In the genomic region with DNA sequence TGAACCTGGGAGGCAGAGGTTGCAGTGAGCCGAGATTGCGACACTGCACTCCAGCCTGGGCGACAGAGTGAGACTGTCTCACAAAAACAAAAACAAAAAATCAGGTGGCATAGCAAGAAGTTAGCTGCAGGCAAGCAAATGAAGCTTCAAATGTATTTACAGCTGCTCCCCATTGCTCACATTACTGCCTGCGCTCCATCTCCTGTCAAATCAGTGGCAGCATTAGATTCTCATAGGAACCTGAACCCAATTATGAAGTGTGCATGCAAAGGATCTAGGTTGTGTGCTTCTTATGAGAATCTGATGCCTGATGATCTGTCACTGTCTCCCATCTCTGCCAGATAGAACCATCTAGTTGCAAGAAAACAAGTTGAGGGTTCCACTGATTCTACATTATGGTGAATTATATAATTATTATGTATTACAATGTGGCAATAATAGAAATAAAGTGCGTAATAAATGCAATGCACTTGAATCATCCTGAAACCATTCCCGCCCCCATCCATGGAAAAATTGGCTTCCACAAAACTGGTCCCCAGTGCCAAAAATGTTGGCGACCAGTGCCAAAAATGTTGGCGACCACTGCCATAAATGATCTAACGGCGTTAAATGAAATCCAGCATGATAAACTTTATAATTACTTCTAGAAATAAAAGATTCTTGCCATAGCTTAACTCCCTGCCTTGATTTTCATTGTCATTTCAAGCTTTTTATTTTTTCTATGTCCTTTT, we compare ENCODE assay signal across 17 cellular contexts.
"Had no signal": no experiment of that assay in that cellular context is flagged by ENCODE, and none has a peak within 500 bp of the region (broad histone marks: within the 10 kb centered on the region; RNA-seq: fewer than 3 reads in every experiment).

No MANE protein-coding gene starts in this region.

- H2AFZ ChIP-seq: hepatocyte had no signal

- H3K36me3 ChIP-seq: brain microvascular endothelial cell, pancreas, tibial artery had no signal

- H3K4me1 Mint-ChIP-seq: activated B cell treated with CpG ODN at 0.5 μM for 24 hours; activated naive CD4-positive, alpha-beta T cell treated with anti-CD3 and anti-CD28 coated beads, Interleukin-2, amount 50 U/mL, for 24 hours; stimulated activated memory B cell treated with anti-CD40 and anti-IgM and Interleukin-4, amounts not matched to agents 10 μg/mL and 1 μg/mL and 100 μg/mL, for 72 hours had no signal

- H3K27ac ChIP-seq: brain microvascular endothelial cell, hepatocyte, pancreas had no signal

- H3K9me3 Mint-ChIP-seq: activated naive CD4-positive, alpha-beta T cell treated with anti-CD3 and anti-CD28 coated beads, Interleukin-2, amount 50 U/mL, for 24 hours; activated T-cell treated with anti-CD3 and anti-CD28 coated beads, Interleukin-2, amount 50 U/mL, for 4 hours; stimulated activated memory B cell treated with anti-CD40 and anti-IgM and Interleukin-4, amounts not matched to agents 10 μg/mL and 1 μg/mL and 100 μg/mL, for 72 hours had no signal

- H3K79me2 ChIP-seq: hepatocyte had no signal

- H3K4me3 Mint-ChIP-seq: activated B cell treated with CpG ODN at 0.5 μM for 24 hours; activated CD8-positive, alpha-beta T cell treated with anti-CD3 and anti-CD28 coated beads for 36 hours; activated naive CD4-positive, alpha-beta T cell treated with anti-CD3 and anti-CD28 coated beads, Interleukin-2, amount 50 U/mL, for 24 hours; activated T-cell treated with anti-CD3 and anti-CD28 coated beads, Interleukin-2, amount 50 U/mL, for 4 hours; stimulated activated memory B cell treated with anti-CD40 and anti-IgM and Interleukin-4, amounts not matched to agents 10 μg/mL and 1 μg/mL and 100 μg/mL, for 72 hours had no signal

- H3K27me3 ChIP-seq: brain microvascular endothelial cell, hepatocyte, pancreas, tibial artery had no signal

- H3K4me3 ChIP-seq: hepatocyte, pancreas, tibial artery had no signal

- H3K4me1 ChIP-seq: pancreas had no signal

- H3K27ac Mint-ChIP-seq: activated B cell treated with CpG ODN at 0.5 μM for 24 hours; activated CD8-positive, alpha-beta T cell treated with anti-CD3 and anti-CD28 coated beads for 36 hours; activated naive CD4-positive, alpha-beta T cell treated with anti-CD3 and anti-CD28 coated beads, Interleukin-2, amount 50 U/mL, for 24 hours; stimulated activated memory B cell treated with anti-CD40 and anti-IgM and Interleukin-4, amounts not matched to agents 10 μg/mL and 1 μg/mL and 100 μg/mL, for 72 hours had no signal

- H3K9me3 ChIP-seq: pancreas, tibial artery had no signal

- DNase-seq: activated B cell treated with CpG ODN at 0.5 μM for 24 hours; activated CD4-positive, alpha-beta T cell treated with anti-CD3 and anti-CD28 coated beads for 48 hours; activated CD8-positive, alpha-beta T cell treated with anti-CD3 and anti-CD28 coated beads for 36 hours; activated effector memory CD4-positive, alpha-beta T cell treated with anti-CD3 and anti-CD28 coated beads, Interleukin-2, amount 50 U/mL, for 16 hours; activated T-cell treated with anti-CD3 and anti-CD28 coated beads, Interleukin-2, amount 50 U/mL, for 4 hours; amniotic stem cell; cortex of kidney; effector CD8-positive, alpha-beta T cell; kidney; pancreas; stimulated activated CD4-positive, alpha-beta T cell treated with anti-CD3 and anti-CD28 coated beads, Interleukin-12 subunit alpha, Interleukin-12 subunit beta, amount 100 ng/mL, for 4 hours; SW 1271; tibial artery had no signal

- H3K36me3 Mint-ChIP-seq: activated naive CD4-positive, alpha-beta T cell treated with anti-CD3 and anti-CD28 coated beads, Interleukin-2, amount 50 U/mL, for 24 hours; stimulated activated memory B cell treated with anti-CD40 and anti-IgM and Interleukin-4, amounts not matched to agents 10 μg/mL and 1 μg/mL and 100 μg/mL, for 72 hours had no signal

- H3K27me3 Mint-ChIP-seq: activated B cell treated with CpG ODN at 0.5 μM for 24 hours; activated CD8-positive, alpha-beta T cell treated with anti-CD3 and anti-CD28 coated beads for 36 hours; activated naive CD4-positive, alpha-beta T cell treated with anti-CD3 and anti-CD28 coated beads, Interleukin-2, amount 50 U/mL, for 24 hours; stimulated activated memory B cell treated with anti-CD40 and anti-IgM and Interleukin-4, amounts not matched to agents 10 μg/mL and 1 μg/mL and 100 μg/mL, for 72 hours had no signal

- ATAC-seq: activated CD8-positive, alpha-beta T cell treated with anti-CD3 and anti-CD28 coated beads for 36 hours; activated T-cell treated with anti-CD3 and anti-CD28 coated beads, Interleukin-2, amount 50 U/mL, for 4 hours; pancreas; stimulated activated memory B cell treated with anti-CD40 and anti-IgM and Interleukin-4, amounts not matched to agents 10 μg/mL and 1 μg/mL and 100 μg/mL, for 72 hours had no signal
